30 cellular contexts compared by ENCODE assay signal in genomic region chrX:74061879-74062278, GRCh38.
"Had no signal": no experiment of that assay in that cellular context is flagged by ENCODE, and none has a peak within 500 bp of the region (broad histone marks: within the 10 kb centered on the region; RNA-seq: fewer than 3 reads in every experiment).

No MANE protein-coding gene starts in this region.

- H3K4me3 Mint-ChIP-seq: activated naive CD8-positive, alpha-beta T cell; activated T-cell treated with anti-CD3 and anti-CD28 coated beads, Interleukin-2, amount 50 U/mL, for 24 hours; brain; immature natural killer cell; natural killer cell; neural progenitor cell; stimulated activated naive B cell treated with anti-CD40 and anti-IgM and Interleukin-4, amounts not matched to agents 10 μg/mL and 1 μg/mL and 100 μg/mL, for 72 hours had no signal

- H3K9me3 Mint-ChIP-seq: activated T-cell treated with anti-CD3 and anti-CD28 coated beads, Interleukin-2, amount 50 U/mL, for 24 hours; brain; natural killer cell; neural progenitor cell; stimulated activated naive B cell treated with anti-CD40 and anti-IgM and Interleukin-4, amounts not matched to agents 10 μg/mL and 1 μg/mL and 100 μg/mL, for 72 hours had no signal

- H3K27me3 ChIP-seq: gastroesophageal sphincter, neural progenitor cell, right atrium auricular region, stomach, thyroid gland had no signal

- H3K27ac ChIP-seq: coronary artery, dorsolateral prefrontal cortex, gastroesophageal sphincter, neural progenitor cell, parathyroid adenoma, psoas muscle, right atrium auricular region, stomach, thyroid gland had no signal

- H3K4me2 ChIP-seq: neural progenitor cell, smooth muscle cell had no signal

- H3K9ac ChIP-seq: neural progenitor cell, parathyroid adenoma had no signal

- H3K4me3 ChIP-seq: coronary artery, dorsolateral prefrontal cortex, gastroesophageal sphincter, neural progenitor cell, psoas muscle, right atrium auricular region, smooth muscle cell, stomach, thyroid gland had no signal

- H3K36me3 Mint-ChIP-seq: immature natural killer cell; natural killer cell; neural progenitor cell; stimulated activated naive B cell treated with anti-CD40 and anti-IgM and Interleukin-4, amounts not matched to agents 10 μg/mL and 1 μg/mL and 100 μg/mL, for 72 hours had no signal

- H3K4me1 Mint-ChIP-seq: brain; immature natural killer cell; natural killer cell; neural progenitor cell; stimulated activated naive B cell treated with anti-CD40 and anti-IgM and Interleukin-4, amounts not matched to agents 10 μg/mL and 1 μg/mL and 100 μg/mL, for 72 hours had no signal

- DNase-seq: activated CD4-positive, alpha-beta T cell treated with anti-CD3 and anti-CD28 coated beads for 4 hours; activated CD4-positive, alpha-beta T cell treated with anti-CD3 and anti-CD28 coated beads, Interleukin-2, amount 50 U/mL, for 4 hours; activated CD4-positive, CD25-positive, alpha-beta regulatory T cell; activated CD8-positive, alpha-beta memory T cell treated with anti-CD3 and anti-CD28 coated beads, Interleukin-2, amount 50 U/mL, for 4 hours; activated gamma-delta T cell; activated T-cell treated with anti-CD3 and anti-CD28 coated beads, Interleukin-2, amount 50 U/mL, for 24 hours; anterior cingulate cortex; dorsolateral prefrontal cortex; effector memory CD4-positive, alpha-beta T cell; erythroblast; hippocampal formation; immature natural killer cell; kidney; left colon; mesenchymal stem cell; natural killer cell; occipital lobe; psoas muscle; stimulated activated CD4-positive, alpha-beta T cell treated with anti-CD3 and anti-CD28 coated beads, Interleukin-2, amount 100 ng/mL, for 24 hours; stimulated activated naive B cell treated with anti-CD40 and anti-IgM and Interleukin-4, amounts not matched to agents 10 μg/mL and 1 μg/mL and 100 μg/mL, for 72 hours; stomach; thyroid gland had no signal

- H3K4me1 ChIP-seq: gastroesophageal sphincter, neural progenitor cell, parathyroid adenoma, psoas muscle, right atrium auricular region, stomach, thyroid gland had no signal

- H2AFZ ChIP-seq: neural progenitor cell, parathyroid adenoma had no signal

- H3K27ac Mint-ChIP-seq: activated naive CD8-positive, alpha-beta T cell; activated T-cell treated with anti-CD3 and anti-CD28 coated beads, Interleukin-2, amount 50 U/mL, for 24 hours; brain; immature natural killer cell; natural killer cell; neural progenitor cell; stimulated activated naive B cell treated with anti-CD40 and anti-IgM and Interleukin-4, amounts not matched to agents 10 μg/mL and 1 μg/mL and 100 μg/mL, for 72 hours had no signal

- H3K9me3 ChIP-seq: gastroesophageal sphincter, psoas muscle, right atrium auricular region, stomach, thyroid gland had no signal

- H3K79me2 ChIP-seq: parathyroid adenoma had no signal

- H3K36me3 ChIP-seq: gastroesophageal sphincter, neural progenitor cell, right atrium auricular region, stomach, thyroid gland had no signal

- ATAC-seq: gastroesophageal sphincter; left colon; natural killer cell; psoas muscle; stimulated activated naive B cell treated with anti-CD40 and anti-IgM and Interleukin-4, amounts not matched to agents 10 μg/mL and 1 μg/mL and 100 μg/mL, for 72 hours had no signal

- H3K27me3 Mint-ChIP-seq: activated naive CD8-positive, alpha-beta T cell; brain; stimulated activated naive B cell treated with anti-CD40 and anti-IgM and Interleukin-4, amounts not matched to agents 10 μg/mL and 1 μg/mL and 100 μg/mL, for 72 hours had no signal
